ENCODE assay signal across 5 cellular contexts in genomic region chr9:66049713-66050112, GRCh38.
DNase-seq lines count a peak whose midpoint lies in the region; ATAC-seq, FAIRE-seq and TF ChIP-seq lines count a peak whose summit lies in the region.
"Not testable (repeated sequence)": the region's sequence is repeated elsewhere in the genome, so short reads cannot be mapped to it uniquely, and the experiment has no call there.

No MANE protein-coding gene starts in this region.

- H3K27ac ChIP-seq in GM23338 (ENCODE audit: low read depth); K562 (ENCODE audit: extremely low read depth, low read depth, low read length): not testable (repeated sequence)

- H3K4me2 ChIP-seq in GM23338; K562 (ENCODE audit: insufficient read depth, low read length): not testable (repeated sequence)

- TF ChIP-seq EP300 in K562 (IDR thresholded peaks at IDR 0.05; ENCODE audit: low read length): not testable (repeated sequence)

- not testable (repeated sequence) for H3F3A ChIP-seq in GM23338 (replicated peaks; ENCODE audit: low read depth)

- not testable (repeated sequence) for FAIRE-seq in K562 (lab: Jason Lieb, UNC)

- not testable (repeated sequence) for H3K36me3 Mint-ChIP-seq in GM23338 (ENCODE audit: low read depth); WTC11

- not testable (repeated sequence) for TF ChIP-seq POLR2A in K562 (conservative IDR thresholded peaks at IDR 0.05)

- CTCF ChIA-PET in WTC11 (lab: Charles Lee); K562 (lab: Yijun Ruan, JAX; ENCODE audit: low intra/inter-chr PET ratio): not testable (repeated sequence)

- in situ Hi-C loops in K562 (cut with MboI): not testable (repeated sequence)

- H3K4me3 Mint-ChIP-seq in GM23338, WTC11: not testable (repeated sequence)

- not testable (repeated sequence) for H3K79me2 ChIP-seq in GM23338 (replicated peaks; ENCODE audit: insufficient read depth); K562 (ENCODE audit: control insufficient read depth, insufficient read depth, low read length)

- H3K4me1 Mint-ChIP-seq in GM23338, WTC11: not testable (repeated sequence)

- no CpG with 5 or more reads among the region's 2 CpGs for WGBS in K562 (ENCODE audit: insufficient coverage, low coverage, missing lambda C conversion rate)

- not testable (repeated sequence) for H3K27me3 ChIP-seq in GM23338 (ENCODE audit: insufficient read depth); K562 (ENCODE audit: control insufficient read depth in 2 of 2, insufficient read depth in 2 of 2, low read length in 2 of 2)

- H3K9me3 ChIP-seq in K562 (replicated peaks; ENCODE audit: control insufficient read depth, insufficient read depth, low read depth, low read length): not testable (repeated sequence)

- not testable (repeated sequence) for DNase-seq in GM23338 (ENCODE audit: low spot score); WTC11 (ENCODE audit: low spot score); K562 (ENCODE audit: extremely low read depth in 1 of 4, low spot score in 3 of 4)

- H3K27ac Mint-ChIP-seq in GM23338, WTC11: not testable (repeated sequence)

- not testable (repeated sequence) for H3K9me3 Mint-ChIP-seq in GM23338, WTC11

- H3K4me1 ChIP-seq in GM23338 (ENCODE audit: insufficient read depth); K562 (replicated peaks in 1 of 2; ENCODE audit: control insufficient read depth in 2 of 2, insufficient read depth in 2 of 2, low read length in 2 of 2): not testable (repeated sequence)

- not testable (repeated sequence) for TF ChIP-seq CTCF in GM23338 (conservative IDR thresholded peaks at IDR 0.05; ENCODE audit: low read depth in 2 of 2); WTC11 (IDR thresholded peaks at IDR 0.05); K562 (IDR thresholded peaks at IDR 0.05 in 2 of 3, conservative IDR thresholded peaks at IDR 0.05 in 1 of 3; ENCODE audit: insufficient read depth in 2 of 3, low read depth in 1 of 3, low read length in 3 of 3)

- not testable (repeated sequence) for H2AFZ ChIP-seq in GM23338; K562 (ENCODE audit: low read depth, low read length)

- H3K36me3 ChIP-seq in GM23338 (ENCODE audit: insufficient read depth); K562 (ENCODE audit: control insufficient read depth, insufficient read depth, low read length): not testable (repeated sequence)

- H4K20me1 ChIP-seq in GM23338 (replicated peaks; ENCODE audit: insufficient read depth); K562 (replicated peaks; ENCODE audit: control insufficient read depth, insufficient read depth, low read length): not testable (repeated sequence)

- not testable (repeated sequence) for H3K27me3 Mint-ChIP-seq in GM23338 (ENCODE audit: insufficient read depth, low read depth, poor library complexity); WTC11 (ENCODE audit: low read depth)

- intact Hi-C loops in K562 (cut with micrococcal nuclease): not testable (repeated sequence)

- POLR2A ChIA-PET in WTC11 (lab: Charles Lee); K562 (lab: Yijun Ruan, JAX): not testable (repeated sequence)

- not testable (repeated sequence) for TF ChIP-seq RAD21 in K562 (CRISPR knock-in tag; conservative IDR thresholded peaks at IDR 0.05 in 1 of 2, IDR thresholded peaks at IDR 0.05 in 1 of 2)

- H3K9me1 ChIP-seq in K562 (ENCODE audit: control insufficient read depth, insufficient read depth, low read length): not testable (repeated sequence)

- ATAC-seq in GM18867 (IDR thresholded peaks at IDR 0.05; ENCODE audit: unreplicated experiment) (peak; percentile 58), GM23338 (peak; percentile 58), HG02885 (IDR thresholded peaks at IDR 0.05; ENCODE audit: poor library complexity, unreplicated experiment) (peak; percentile 62), WTC11 (peak; percentile 86), K562 (peak; percentile 65; the same call in 1 of the 3 replicates)

- H3K4me3 ChIP-seq in GM23338, K562: not testable (repeated sequence)

- H3K9ac ChIP-seq in K562 (ENCODE audit: insufficient read depth in 1 of 2, low read depth in 2 of 2, low read length in 2 of 2): not testable (repeated sequence)

- H3K9me2 ChIP-seq in GM23338 (ENCODE audit: insufficient read depth): not testable (repeated sequence)

- not testable (repeated sequence) for BruUV-seq in K562 (replicated peaks; lab: Mats Ljungman, UMichigan)
